Comparison of ENCODE assay signal across 18 cellular contexts in the genomic region with DNA sequence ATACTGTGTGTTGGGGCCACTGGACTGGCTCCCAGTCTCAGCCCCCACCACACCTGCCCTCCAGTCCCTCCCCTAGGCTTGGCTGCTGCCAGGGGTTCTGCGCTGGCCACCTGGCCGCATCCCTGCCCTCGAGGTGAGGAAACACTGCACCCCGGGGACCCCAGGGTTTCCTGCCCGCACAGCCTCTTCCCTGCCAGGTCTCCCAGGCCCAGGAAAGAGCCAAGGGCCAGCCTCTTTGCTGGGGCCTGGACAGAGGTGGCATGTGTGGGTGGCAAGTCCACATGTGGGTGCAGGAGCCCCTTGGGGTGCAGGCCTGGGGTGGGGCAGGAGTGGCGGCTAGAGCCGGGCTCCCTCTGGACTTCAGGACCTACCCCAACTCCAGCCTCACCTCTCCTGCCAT. TPM values are rescaled to one million over a fixed set of nuclear protein-coding genes. Genes with fewer than 3 reads are reported as not detected.
A peak's percentile ranks its signal among the peaks of the same experiment; 100 is the strongest.
DNase-seq lines count a peak whose midpoint lies in the region; ATAC-seq and TF ChIP-seq lines count a peak whose summit lies in the region.
"Had no signal": no experiment of that assay in that cellular context is flagged by ENCODE, and none has a peak within 500 bp of the region (broad histone marks: within the 10 kb centered on the region; RNA-seq: fewer than 3 reads in every experiment).

No MANE protein-coding gene starts in this region.

- peak overlapping the region; percentile 97 for H3K27ac ChIP-seq in VCaP
- H3K27ac ChIP-seq in suprapubic skin = peak overlapping the region; percentile 87
- H3K27ac ChIP-seq in CD8-positive, alpha-beta memory T cell (ENCODE audit: low read depth, low read length) = no peak overlapping the region

- H3K9me3 ChIP-seq in suprapubic skin = no peaks in the 10 kb centered on the region
- no peaks in the 10 kb centered on the region for H3K9me3 ChIP-seq in CD8-positive, alpha-beta memory T cell (ENCODE audit: low read length)

- H3K4me3 Mint-ChIP-seq in Calu3 (ENCODE audit: low read depth, unreplicated experiment) = peak overlapping the region; percentile 88
- no peak overlapping the region for H3K4me3 Mint-ChIP-seq in CD8-positive, alpha-beta memory T cell
- H3K4me3 Mint-ChIP-seq: activated CD4-positive, alpha-beta T cell treated with anti-CD3 and anti-CD28 coated beads, Interleukin-2, amount 10 ng/mL, durations not matched to agents 24 days and 14 days; B cell; stimulated activated naive B cell treated with anti-CD40 and anti-IgM and Interleukin-4, amounts not matched to agents 10 μg/mL and 1 μg/mL and 100 μg/mL, for 72 hours had no signal

- TF ChIP-seq POLR2A in suprapubic skin (IDR thresholded peaks at IDR 0.05) = no peak

- TF ChIP-seq CTCF in Calu3 (IDR thresholded peaks at IDR 0.05; ENCODE audit: unreplicated experiment) = no peak
- TF ChIP-seq CTCF in VCaP (conservative IDR thresholded peaks at IDR 0.05) = no peak
- TF ChIP-seq CTCF in suprapubic skin (IDR thresholded peaks at IDR 0.05) = no peak

- intact Hi-C loops in Calu3 (cut with micrococcal nuclease; ENCODE audit: unreplicated experiment) = loop anchor here (10.0 kb wide), 1 partner anchor 144 kb away; the partner anchor contains the start of genes LMNTD2 and RASSF7

- no peak overlapping the region for H3K4me3 ChIP-seq in suprapubic skin
- no peak overlapping the region for H3K4me3 ChIP-seq in CD8-positive, alpha-beta memory T cell (ENCODE audit: low read length)

- no peaks in the 10 kb centered on the region for H3K27me3 Mint-ChIP-seq in Calu3 (ENCODE audit: unreplicated experiment)
- peaks cover 12 to 26% of the 10 kb centered on the region in 2 donors for H3K27me3 Mint-ChIP-seq in CD8-positive, alpha-beta memory T cell

- no peaks in the 10 kb centered on the region for H3K9me3 Mint-ChIP-seq in Calu3 (ENCODE audit: low read depth, unreplicated experiment)
- no peaks in the 10 kb centered on the region for H3K9me3 Mint-ChIP-seq in CD8-positive, alpha-beta memory T cell
- H3K9me3 Mint-ChIP-seq: activated CD4-positive, alpha-beta T cell treated with anti-CD3 and anti-CD28 coated beads, Interleukin-2, amount 10 ng/mL, durations not matched to agents 24 days and 14 days; stimulated activated naive B cell treated with anti-CD40 and anti-IgM and Interleukin-4, amounts not matched to agents 10 μg/mL and 1 μg/mL and 100 μg/mL, for 72 hours had no signal

- no peak for TF ChIP-seq EP300 in suprapubic skin (IDR thresholded peaks at IDR 0.05)

- no peak for ATAC-seq in HG03571 (IDR thresholded peaks at IDR 0.05; ENCODE audit: unreplicated experiment)
- ATAC-seq: stimulated activated naive B cell treated with anti-CD40 and anti-IgM and Interleukin-4, amounts not matched to agents 10 μg/mL and 1 μg/mL and 100 μg/mL, for 72 hours had no signal

- 89% methylated on average over 3 of the region's 7 CpGs for WGBS in suprapubic skin

- H3K4me1 Mint-ChIP-seq in Calu3 (ENCODE audit: low read depth, unreplicated experiment) = peaks cover 37% of the 10 kb centered on the region
- peaks cover 2 to 15% (median 4%) of the 10 kb centered on the region in 3 donors for H3K4me1 Mint-ChIP-seq in CD8-positive, alpha-beta memory T cell

- peaks cover 6% of the 10 kb centered on the region for H3K36me3 ChIP-seq in suprapubic skin
- H3K36me3 ChIP-seq in CD8-positive, alpha-beta memory T cell (ENCODE audit: insufficient read depth, low read length) = no peaks in the 10 kb centered on the region

- H3K36me3 Mint-ChIP-seq in Calu3 (ENCODE audit: insufficient read depth, unreplicated experiment) = peaks cover 67% of the 10 kb centered on the region
- H3K36me3 Mint-ChIP-seq in CD8-positive, alpha-beta memory T cell = peaks cover 0 to 3% (median 0%) of the 10 kb centered on the region in 3 donors

- H3K27me3 ChIP-seq in suprapubic skin = no peaks in the 10 kb centered on the region
- peaks cover 14% of the 10 kb centered on the region for H3K27me3 ChIP-seq in CD8-positive, alpha-beta memory T cell (ENCODE audit: insufficient read depth, low read length, poor library complexity, severe bottlenecking)

- H3K27ac Mint-ChIP-seq in Calu3 (ENCODE audit: unreplicated experiment) = no peak overlapping the region
- no peak overlapping the region for H3K27ac Mint-ChIP-seq in CD8-positive, alpha-beta memory T cell
- H3K27ac Mint-ChIP-seq: activated CD4-positive, alpha-beta T cell treated with anti-CD3 and anti-CD28 coated beads, Interleukin-2, amount 10 ng/mL, durations not matched to agents 24 days and 14 days; B cell had no signal

- CTCF ChIA-PET in Calu3 (lab: Charles Lee) = no interaction called here
- CTCF ChIA-PET in CD8-positive, alpha-beta memory T cell (lab: Charles Lee) = no interaction called here

- DNase-seq in Calu3 (no peak), iPS-NIHi11 (ENCODE audit: low spot score) (peak; percentile 7), suprapubic skin (ENCODE audit: low spot score in 2 of 2) (peak in 1 of 2 donors; percentile 60), NAMALWA (ENCODE audit: low spot score) (no peak), OCI-M1 (lab: John Stamatoyannopoulos, UW) (no peak)
- DNase-seq in CD8-positive, alpha-beta memory T cell = no peak
- DNase-seq: activated CD4-positive, alpha-beta T cell treated with anti-CD3 and anti-CD28 coated beads, Interleukin-2, amount 10 ng/mL, durations not matched to agents 24 days and 14 days; activated CD8-positive, alpha-beta memory T cell treated with anti-CD3 and anti-CD28 coated beads, Interleukin-2, amount 50 U/mL, for 48 hours; activated gamma-delta T cell; foreskin melanocyte; GDM1; NCI-H1417 treated with DMSO at 0.1 percent for 48 hours; NCI-H2171; NCI-H69; stimulated activated naive B cell treated with anti-CD40 and anti-IgM and Interleukin-4, amounts not matched to agents 10 μg/mL and 1 μg/mL and 100 μg/mL, for 72 hours had no signal

- no TSS peak for BruUV-seq in Calu3 (replicated peaks; lab: Mats Ljungman, UMichigan)

- POLR2A ChIA-PET in CD8-positive, alpha-beta memory T cell (lab: Charles Lee) = no interaction called here

- peaks cover 71% of the 10 kb centered on the region for H3K4me1 ChIP-seq in suprapubic skin
- no peaks in the 10 kb centered on the region for H3K4me1 ChIP-seq in CD8-positive, alpha-beta memory T cell (ENCODE audit: insufficient read depth, low read length)

RNA-seq across cellular contexts. Expression of gene EPS8L2, which starts 2.5 kb away (rescaled TPM):
- total RNA-seq in Calu3 (2022) = 212 and 213 TPM in 2 replicates
- 100 to 1,000 TPM; 107 to 193 (median 140) TPM for total RNA-seq in suprapubic skin
- total RNA-seq in CD8-positive, alpha-beta memory T cell = 1 to 10 TPM; 7.0 to 7.8 TPM
- polyA plus RNA-seq in CD8-positive, alpha-beta memory T cell = 22.9 TPM

RNA-seq across cellular contexts. Expression of gene TMEM80, which starts 12.9 kb away (rescaled TPM):
- total RNA-seq in Calu3 (2022) = 21.2 and 29.9 TPM in 2 replicates
- total RNA-seq in suprapubic skin = 10 to 100 TPM; 31.5 to 53.6 (median 39.1) TPM
- total RNA-seq in CD8-positive, alpha-beta memory T cell = 10 to 100 TPM; 10.3 to 13.4 TPM
- polyA plus RNA-seq in CD8-positive, alpha-beta memory T cell = 27.8 TPM

RNA-seq across cellular contexts. Expression of gene DEAF1, which starts 13.5 kb away (rescaled TPM):
- total RNA-seq in Calu3 (2022) (57.0 and 59.0 TPM in 2 replicates), suprapubic skin (10 to 100 TPM; 37.0 to 60.6 (median 43.7) TPM)
- total RNA-seq in CD8-positive, alpha-beta memory T cell = 10 to 100 TPM; 52.1 to 54.6 TPM
- 36.3 TPM for polyA plus RNA-seq in CD8-positive, alpha-beta memory T cell

RNA-seq across cellular contexts. Expression of gene TALDO1, which starts 38.8 kb away (rescaled TPM):
- total RNA-seq in Calu3 (2022) (359 and 379 TPM in 2 replicates), suprapubic skin (100 to 1,000 TPM; 107 to 197 (median 179) TPM)
- 100 to 1,000 TPM; 245 to 246 TPM for total RNA-seq in CD8-positive, alpha-beta memory T cell
- 184 TPM for polyA plus RNA-seq in CD8-positive, alpha-beta memory T cell

Comparison
In these comparisons a context has a peak if more than half of its experiments do, and no peak if none do; other contexts are left out.
1. RNA of gene EPS8L2, which starts 2.5 kb away (total RNA-seq): 212 to 213 TPM in Calu3 and 107 to 193 TPM in suprapubic skin; 7.0 to 7.8 TPM in CD8-positive, alpha-beta memory T cell; every median in the first group is over 10 times any median in the second.